1 cellular context compared by ENCODE assay signal in genomic region chr3:197713477-197713822, GRCh38.
TF ChIP-seq lines count a peak whose summit lies in the region.

No MANE protein-coding gene starts in this region.

TF ChIP-seq in GM23338, 12 proteins besides CTCF, POLR2A, EP300 and RAD21 (continued from another document):
- TF ChIP-seq REST (IDR thresholded peaks at IDR 0.05; ENCODE audit: unreplicated experiment): no peak
- no peak for TF ChIP-seq ZNF462 (CRISPR knock-in tag; IDR thresholded peaks at IDR 0.05)
- no peak for TF ChIP-seq POLR2AphosphoS5 (IDR thresholded peaks at IDR 0.05; ENCODE audit: low read depth)
- TF ChIP-seq NANOG (IDR thresholded peaks at IDR 0.05; ENCODE audit: borderline replicate concordance): no peak
